In the genomic region with DNA sequence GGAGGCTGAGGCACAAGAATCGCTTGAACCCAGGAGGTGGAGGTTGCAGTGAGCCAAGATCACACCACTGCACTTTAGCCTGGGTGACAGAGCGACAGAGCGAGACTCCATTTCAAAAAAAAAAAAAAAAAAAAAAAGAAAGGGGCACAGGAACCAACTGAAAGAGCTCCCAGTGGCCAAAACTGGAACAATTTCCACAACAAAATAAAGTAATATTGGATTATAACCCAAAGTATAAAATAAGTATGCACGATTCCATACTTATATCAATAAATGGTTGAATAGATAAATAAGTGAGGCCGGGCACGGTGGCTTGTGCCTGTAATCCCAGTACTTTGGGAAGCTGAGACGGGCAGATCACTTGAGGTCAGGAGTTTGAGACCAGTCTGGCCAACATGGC, we compare ENCODE assay signal across 5 cellular contexts. TPM values are rescaled to one million over a fixed set of nuclear protein-coding genes. Genes with fewer than 3 reads are reported as not detected.
"Had no signal": no experiment of that assay in that cellular context is flagged by ENCODE, and none has a peak within 500 bp of the region (broad histone marks: within the 10 kb centered on the region; RNA-seq: fewer than 3 reads in every experiment).

No MANE protein-coding gene starts in this region.

RNA-seq across cellular contexts. Expression of a gene that starts 19.2 kb away (rescaled TPM):
- total RNA-seq: fibroblast of lung, foreskin keratinocyte, lung microvascular endothelial cell, osteocyte had no signal
- polyA plus RNA-seq: endothelial cell of umbilical vein, fibroblast of lung, foreskin keratinocyte had no signal
